Comparison of ENCODE assay signal across 1 cellular context in genomic region chr4:80266902-80267380, GRCh38.
TF ChIP-seq lines count a peak whose summit lies in the region.

No MANE protein-coding gene starts in this region.

TF ChIP-seq in H1, 55 proteins besides CTCF, POLR2A, EP300 and RAD21 (continued from another document):
- TF ChIP-seq ASH2L (IDR thresholded peaks at IDR 0.05; ENCODE audit: low read length): no peak
- no peak for TF ChIP-seq CREB1 (IDR thresholded peaks at IDR 0.05)
- TF ChIP-seq USF2 (IDR thresholded peaks at IDR 0.05; ENCODE audit: low read length): no peak
- TF ChIP-seq TAF1 (IDR thresholded peaks at IDR 0.05; ENCODE audit: low read depth, low read length): no peak
- TF ChIP-seq HDAC6 (IDR thresholded peaks at IDR 0.05; ENCODE audit: low read depth, low read length): no peak
- TF ChIP-seq EZH2 (IDR thresholded peaks at IDR 0.05; ENCODE audit: low read depth, low read length, severe bottlenecking): peak; percentile 74
- no peak for TF ChIP-seq CBX5 (IDR thresholded peaks at IDR 0.05; ENCODE audit: low read depth, low read length)
- TF ChIP-seq TEAD4 (IDR thresholded peaks at IDR 0.05; ENCODE audit: low read depth, low read length): no peak
- no peak for TF ChIP-seq CBX8 (IDR thresholded peaks at IDR 0.05; ENCODE audit: borderline replicate concordance, low read depth, low read length)
- TF ChIP-seq EGR1 (IDR thresholded peaks at IDR 0.05; ENCODE audit: borderline replicate concordance, low read depth, low read length): 0 out of 2 replicates have a peak, but pooled peaks have one; percentile 27
- no peak for TF ChIP-seq NRF1 (IDR thresholded peaks at IDR 0.05; ENCODE audit: low read depth, low read length)
- peak; percentile 86 for TF ChIP-seq RNF2 (IDR thresholded peaks at IDR 0.05; ENCODE audit: borderline replicate concordance, low read depth, low read length, missing control alignments, poor library complexity, severe bottlenecking)
- TF ChIP-seq POLR2AphosphoS5 (IDR thresholded peaks at IDR 0.05; ENCODE audit: low read depth, low read length): no peak
- TF ChIP-seq E2F6 (IDR thresholded peaks at IDR 0.05): no peak
